ENCODE assay signal across 19 cellular contexts in the genomic region with DNA sequence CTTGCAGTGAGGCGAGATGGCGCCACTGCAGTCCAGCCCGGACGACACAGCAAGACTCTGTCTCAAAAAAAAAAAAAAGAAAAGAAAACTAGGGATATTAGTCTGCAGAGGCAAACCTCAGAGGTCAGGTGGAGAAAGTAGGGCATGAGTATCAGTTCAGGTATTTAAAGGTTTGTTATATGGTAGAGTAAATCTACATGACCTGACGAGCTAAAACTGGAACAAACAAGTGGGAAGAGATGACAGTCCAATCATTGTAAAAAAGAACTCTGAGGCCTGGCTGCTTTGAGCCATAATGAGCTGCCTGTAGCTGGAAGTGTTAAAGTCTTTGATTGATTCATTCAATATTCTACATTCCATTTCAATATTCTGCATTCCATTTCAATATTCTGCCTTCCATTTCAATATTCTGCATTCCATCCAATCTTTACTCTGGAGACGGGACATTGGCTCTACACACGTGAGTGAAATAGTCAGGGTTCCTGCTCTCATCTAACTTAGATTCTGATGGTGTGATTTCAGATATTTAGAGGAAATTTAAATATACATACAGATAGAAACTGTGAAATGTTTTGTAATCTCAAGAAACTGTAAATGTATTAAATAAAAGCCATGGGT. TPM values are rescaled to one million over a fixed set of nuclear protein-coding genes. Genes with fewer than 3 reads are reported as not detected.
DNase-seq lines count a peak whose midpoint lies in the region; ATAC-seq and TF ChIP-seq lines count a peak whose summit lies in the region.
"Had no signal": no experiment of that assay in that cellular context is flagged by ENCODE, and none has a peak within 500 bp of the region (broad histone marks: within the 10 kb centered on the region; RNA-seq: fewer than 3 reads in every experiment).

No MANE protein-coding gene starts in this region.

- H3K36me3 ChIP-seq in PC-3 (ENCODE audit: low read depth, low read length) (no peaks in the 10 kb centered on the region), mammary epithelial cell (ENCODE audit: insufficient read depth, low read length) (no peaks in the 10 kb centered on the region)
- H3K36me3 ChIP-seq: Peyer's patch had no signal

- H3F3A ChIP-seq in PC-3 (ENCODE audit: low read length, unreplicated experiment): no peaks in the 10 kb centered on the region

- H3K9ac ChIP-seq in PC-3 (ENCODE audit: low read length) (no peak overlapping the region), mammary epithelial cell (ENCODE audit: insufficient read depth, low read length) (peak overlapping the region; percentile 76)

- H2AFZ ChIP-seq in PC-3 (ENCODE audit: low read length) (no peak overlapping the region), mammary epithelial cell (ENCODE audit: low read depth, low read length) (peak overlapping the region; percentile 71)

- H3K27ac ChIP-seq in PC-3 (ENCODE audit: low read length) (no peak overlapping the region), mammary epithelial cell (ENCODE audit: insufficient read depth, low read depth, low read length) (peak overlapping the region; percentile 92), caudate nucleus (ENCODE audit: low read depth, low read length) (no peak overlapping the region)
- H3K27ac ChIP-seq: A549, C4-2B had no signal

- no peaks in the 10 kb centered on the region for H3K9me2 ChIP-seq in PC-3 (replicated peaks; ENCODE audit: low read length)

- H3K4me1 Mint-ChIP-seq in stimulated activated naive B cell treated with anti-CD40 and anti-IgM and Interleukin-4, amounts not matched to agents 10 μg/mL and 1 μg/mL and 100 μg/mL, for 72 hours: no peaks in the 10 kb centered on the region

- H3K36me3 Mint-ChIP-seq in stimulated activated naive B cell treated with anti-CD40 and anti-IgM and Interleukin-4, amounts not matched to agents 10 μg/mL and 1 μg/mL and 100 μg/mL, for 72 hours: no peaks in the 10 kb centered on the region

- BruUV-seq in PC-3 (replicated peaks; lab: Mats Ljungman, UMichigan): no TSS peak
- TSS peak; percentile 83 for BruUV-seq in mammary epithelial cell (replicated peaks; lab: Mats Ljungman, UMichigan)

- DNase-seq in PC-3 (peak; percentile 18), mammary epithelial cell (peak; percentile 90), left colon (no peak), renal cortical epithelial cell (ENCODE audit: low read depth) (peak; percentile 53), caudate nucleus (lab: John Stamatoyannopoulos, UW) (no peak), NCI-H345 treated with DMSO at 0.1 percent for 48 hours (lab: John Stamatoyannopoulos, UW; ENCODE audit: unreplicated experiment) (no peak), NCI-H187 treated with DMSO at 0.1 percent for 48 hours (lab: John Stamatoyannopoulos, UW) (no peak)
- no peak for DNase-seq in stimulated activated naive B cell treated with anti-CD40 and anti-IgM and Interleukin-4, amounts not matched to agents 10 μg/mL and 1 μg/mL and 100 μg/mL, for 72 hours
- DNase-seq: COR-L47, EL, KBM-7, NCI-H1048, NCI-H146, NCI-H2081 treated with DMSO at 0.1 percent for 48 hours, NCI-H510A treated with DMSO at 0.1 percent for 48 hours, Peyer's patch, SHP77 had no signal

- no peak for TF ChIP-seq CTCF in PC-3 (conservative IDR thresholded peaks at IDR 0.05; ENCODE audit: low read depth, low read length)
- no peak for TF ChIP-seq CTCF in mammary epithelial cell (conservative IDR thresholded peaks at IDR 0.05 in 1 of 2, IDR thresholded peaks at IDR 0.05 in 1 of 2; ENCODE audit: extremely low read depth in 1 of 2, insufficient read depth in 1 of 2, low read depth in 1 of 2, low read length in 2 of 2)

- 43% methylated on average over 6 of the region's 7 CpGs for WGBS in mammary epithelial cell (ENCODE audit: low coverage, missing lambda C conversion rate)

- peaks cover 2 to 6% of the 10 kb centered on the region in 2 donors for H3K9me3 Mint-ChIP-seq in stimulated activated naive B cell treated with anti-CD40 and anti-IgM and Interleukin-4, amounts not matched to agents 10 μg/mL and 1 μg/mL and 100 μg/mL, for 72 hours

- H3K4me3 ChIP-seq in PC-3 (ENCODE audit: low read length) (no peak overlapping the region), mammary epithelial cell (replicated peaks in 1 of 3; ENCODE audit: insufficient read depth in 1 of 3, low read depth in 2 of 3, low read length in 3 of 3) (no peak overlapping the region)
- H3K4me3 ChIP-seq: A549, Peyer's patch had no signal

- H3K9me3 ChIP-seq in PC-3 (ENCODE audit: low read length) (no peaks in the 10 kb centered on the region), mammary epithelial cell (replicated peaks; ENCODE audit: insufficient read depth, low read length) (no peaks in the 10 kb centered on the region)
- H3K9me3 ChIP-seq: Peyer's patch had no signal

- no peaks in the 10 kb centered on the region for H3K79me2 ChIP-seq in PC-3 (ENCODE audit: low read length)
- H3K79me2 ChIP-seq in mammary epithelial cell (ENCODE audit: insufficient read depth, low read length): no peaks in the 10 kb centered on the region

- intact Hi-C loops in PC-3 (cut with micrococcal nuclease): no loop called here
- intact Hi-C loops in mammary epithelial cell (cut with micrococcal nuclease): loop anchor here (2.0 kb wide), 3 partner anchors 26 to 40 kb away; no protein-coding TSS in a partner anchor
- intact Hi-C loops in left colon (cut with DNase I, micrococcal nuclease): no loop called here

- in situ Hi-C loops in mammary epithelial cell (cut with MboI; ENCODE audit: low sequenced_read_pairs in 2 of 2): no loop called here

- H3K27ac Mint-ChIP-seq in stimulated activated naive B cell treated with anti-CD40 and anti-IgM and Interleukin-4, amounts not matched to agents 10 μg/mL and 1 μg/mL and 100 μg/mL, for 72 hours: no peak overlapping the region

- ATAC-seq in PC-3: no peak
- peak; percentile 37 for ATAC-seq in left colon
- no peak for ATAC-seq in stimulated activated naive B cell treated with anti-CD40 and anti-IgM and Interleukin-4, amounts not matched to agents 10 μg/mL and 1 μg/mL and 100 μg/mL, for 72 hours (replicated peaks)
- ATAC-seq: A549 had no signal

- no peaks in the 10 kb centered on the region for H3K27me3 ChIP-seq in PC-3 (ENCODE audit: low read length)
- no peaks in the 10 kb centered on the region for H3K27me3 ChIP-seq in mammary epithelial cell (ENCODE audit: insufficient read depth, low read length)
- H3K27me3 ChIP-seq: Peyer's patch had no signal

- POLR2A ChIA-PET in PC-3 (lab: Charles Lee; ENCODE audit: unreplicated experiment): no interaction called here

- CTCF ChIA-PET in PC-3 (lab: Charles Lee) (no interaction called here), mammary epithelial cell (lab: Charles Lee; ENCODE audit: low non-redundant PET) (no interaction called here)

- H4K20me1 ChIP-seq in PC-3 (ENCODE audit: low read length) (no peaks in the 10 kb centered on the region), mammary epithelial cell (ENCODE audit: insufficient read depth, low read length) (no peaks in the 10 kb centered on the region)

- peaks cover 14 to 26% of the 10 kb centered on the region in 2 donors for H3K27me3 Mint-ChIP-seq in stimulated activated naive B cell treated with anti-CD40 and anti-IgM and Interleukin-4, amounts not matched to agents 10 μg/mL and 1 μg/mL and 100 μg/mL, for 72 hours

- dilution Hi-C loops in mammary epithelial cell (cut with HindIII; ENCODE audit: low sequenced_read_pairs): no loop called here

- H3K4me3 Mint-ChIP-seq in stimulated activated naive B cell treated with anti-CD40 and anti-IgM and Interleukin-4, amounts not matched to agents 10 μg/mL and 1 μg/mL and 100 μg/mL, for 72 hours: no peak overlapping the region

- H3K4me2 ChIP-seq in PC-3 (ENCODE audit: low read length) (no peak overlapping the region), mammary epithelial cell (ENCODE audit: insufficient read depth, low read depth, low read length) (peak overlapping the region; percentile 65)
- H3K4me2 ChIP-seq: A549 had no signal

- H3K4me1 ChIP-seq in PC-3 (ENCODE audit: insufficient read depth, low read length) (no peaks in the 10 kb centered on the region), mammary epithelial cell (ENCODE audit: insufficient read depth, low read length) (peaks cover 20% of the 10 kb centered on the region)
- H3K4me1 ChIP-seq: A549 had no signal

RNA-seq across cellular contexts. Expression of gene GRAMD2B, which starts 28.9 kb away (rescaled TPM):
- total RNA-seq in PC-3 (2014; rRNA removed) (33.6 and 38.8 TPM in 2 replicates), mammary epithelial cell (100 to 1,000 TPM in 1 of 2 donors, 10 to 100 TPM in 1; 56.2 to 113 TPM), left colon (10 to 100 TPM; 49.8 to 52.2 TPM), renal cortical epithelial cell (66.9 and 86.0 TPM in 2 replicates)
- polyA plus RNA-seq in mammary epithelial cell: 36.9 TPM
- 14.3 TPM for polyA minus RNA-seq in mammary epithelial cell

Comparison
In these comparisons a context has a peak if more than half of its experiments do, and no peak if none do; other contexts are left out.
1. DNase-seq: peak in PC-3 (single experiment), mammary epithelial cell (single experiment) and renal cortical epithelial cell (single experiment); none in left colon (0 of 2), caudate nucleus (0 of 61), NCI-H345 treated with DMSO at 0.1 percent for 48 hours (single experiment), NCI-H187 treated with DMSO at 0.1 percent for 48 hours (single experiment) and stimulated activated naive B cell treated with anti-CD40 and anti-IgM and Interleukin-4, amounts not matched to agents 10 μg/mL and 1 μg/mL and 100 μg/mL, for 72 hours (single experiment).